1 cellular context compared by ENCODE assay signal in genomic region chr4:134328741-134329140, GRCh38.
TF ChIP-seq lines count a peak whose summit lies in the region.

No MANE protein-coding gene starts in this region.

TF ChIP-seq in HCT116, 20 proteins besides CTCF, POLR2A, EP300 and RAD21 (continued from another document):
- TF ChIP-seq CEBPB (IDR thresholded peaks at IDR 0.05; ENCODE audit: low read depth) (no peak), SRF (IDR thresholded peaks at IDR 0.05; ENCODE audit: low read depth) (no peak), CBX3 (IDR thresholded peaks at IDR 0.05; ENCODE audit: low read depth) (no peak)
